In the genomic region with DNA sequence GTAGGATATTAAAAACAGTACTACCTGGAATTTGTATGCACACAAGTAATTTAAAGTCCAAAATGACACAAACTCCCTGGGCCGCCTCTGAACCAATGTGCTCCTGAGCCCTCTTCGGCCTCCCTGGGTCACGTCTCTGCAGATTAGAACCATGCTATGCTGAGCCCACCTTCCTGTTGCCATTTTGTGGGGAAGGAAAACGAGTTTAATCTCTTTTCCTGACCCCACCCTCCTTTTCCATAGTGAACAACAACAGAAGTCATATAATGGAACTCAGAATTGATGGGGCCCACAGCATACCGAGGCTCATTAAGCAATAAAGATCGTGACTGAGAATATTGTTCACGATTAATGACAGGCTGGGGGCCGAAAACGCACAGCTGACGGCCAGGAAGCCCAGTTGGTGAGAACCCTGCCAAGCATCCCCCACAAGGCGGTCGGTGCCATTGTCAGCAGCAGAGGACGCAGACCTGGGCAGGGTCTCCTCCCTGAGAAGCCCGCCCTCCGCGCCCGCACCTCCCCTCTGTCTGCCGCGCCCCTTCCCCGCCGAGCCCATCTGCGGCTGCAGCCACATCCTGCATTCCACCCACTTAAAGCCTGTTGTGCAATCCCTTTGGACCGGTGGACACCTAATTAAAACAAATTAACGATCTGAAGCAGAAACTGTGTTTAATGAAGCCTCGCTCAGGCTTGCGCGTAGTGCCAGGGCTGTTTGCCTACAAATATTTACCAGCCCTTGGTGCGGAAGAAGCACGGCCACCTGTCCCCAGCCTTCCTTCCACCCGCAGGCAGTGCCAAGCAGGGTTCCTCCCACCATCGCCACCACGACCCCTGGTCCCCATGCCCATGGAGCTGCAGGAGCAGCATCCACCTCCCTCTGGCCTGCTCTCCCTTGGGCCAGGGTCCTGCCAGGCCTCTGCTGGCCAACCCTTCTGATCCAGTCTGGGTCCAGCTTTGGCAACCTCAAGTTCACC, we compare ENCODE assay signal across 10 cellular contexts.
A peak's percentile ranks its signal among the peaks of the same experiment; 100 is the strongest.
DNase-seq lines count a peak whose midpoint lies in the region; ATAC-seq and TF ChIP-seq lines count a peak whose summit lies in the region.
"Had no signal": no experiment of that assay in that cellular context is flagged by ENCODE, and none has a peak within 500 bp of the region (broad histone marks: within the 10 kb centered on the region; RNA-seq: fewer than 3 reads in every experiment).

No MANE protein-coding gene starts in this region.

- no peak overlapping the region for H3K4me3 Mint-ChIP-seq in activated CD8-positive, alpha-beta memory T cell treated with anti-CD3 and anti-CD28 coated beads, Interleukin-2, amount 10 ng/mL, durations not matched to agents 7 days and 5 days
- peak overlapping the region; percentile 67 to 80 (median 73) for H3K4me3 Mint-ChIP-seq in immature natural killer cell
- H3K4me3 Mint-ChIP-seq in activated CD4-positive, alpha-beta T cell treated with anti-CD3 and anti-CD28 coated beads for 36 hours: no peak overlapping the region

- intact Hi-C loops in testis (cut with DNase I; ENCODE audit: low total_unique reads) (no loop called here), psoas muscle (cut with DNase I) (loop anchor here in 1 of 2 donors (5.0 kb wide), 1 partner anchor 45 kb away; no protein-coding TSS in a partner anchor)
- intact Hi-C loops in activated CD4-positive, alpha-beta T cell treated with anti-CD3 and anti-CD28 coated beads for 36 hours (cut with DNase I, micrococcal nuclease): no loop called here

- no peaks in the 10 kb centered on the region for H3K9me3 Mint-ChIP-seq in activated CD8-positive, alpha-beta memory T cell treated with anti-CD3 and anti-CD28 coated beads, Interleukin-2, amount 10 ng/mL, durations not matched to agents 7 days and 5 days (ENCODE audit: low read depth)
- H3K9me3 Mint-ChIP-seq in immature natural killer cell: no peaks in the 10 kb centered on the region
- H3K9me3 Mint-ChIP-seq in activated CD4-positive, alpha-beta T cell treated with anti-CD3 and anti-CD28 coated beads for 36 hours (ENCODE audit: low read depth): no peaks in the 10 kb centered on the region

- H3K9me3 ChIP-seq in testis (no peaks in the 10 kb centered on the region), psoas muscle (no peaks in the 10 kb centered on the region)
- H3K9me3 ChIP-seq: heart left ventricle had no signal

- peaks cover 12% of the 10 kb centered on the region for H3K4me1 Mint-ChIP-seq in activated CD8-positive, alpha-beta memory T cell treated with anti-CD3 and anti-CD28 coated beads, Interleukin-2, amount 10 ng/mL, durations not matched to agents 7 days and 5 days
- H3K4me1 Mint-ChIP-seq in immature natural killer cell: peaks cover 18 to 54% of the 10 kb centered on the region in 2 donors
- peaks cover 14% of the 10 kb centered on the region for H3K4me1 Mint-ChIP-seq in activated CD4-positive, alpha-beta T cell treated with anti-CD3 and anti-CD28 coated beads for 36 hours

- H3K36me3 ChIP-seq in testis (ENCODE audit: low read depth, missing control alignments): no peaks in the 10 kb centered on the region
- no peaks in the 10 kb centered on the region for H3K36me3 ChIP-seq in psoas muscle (ENCODE audit: insufficient read depth in 1 of 2, low read depth in 1 of 2)
- H3K36me3 ChIP-seq: cardiac muscle cell, heart left ventricle had no signal

- CTCF ChIA-PET in activated CD8-positive, alpha-beta memory T cell treated with anti-CD3 and anti-CD28 coated beads, Interleukin-2, amount 10 ng/mL, durations not matched to agents 7 days and 5 days (lab: Charles Lee): no interaction called here
- CTCF ChIA-PET in activated CD4-positive, alpha-beta T cell treated with anti-CD3 and anti-CD28 coated beads for 36 hours (lab: Charles Lee): no interaction called here

- TF ChIP-seq CTCF in testis (IDR thresholded peaks at IDR 0.05): no peak
- no peak for TF ChIP-seq CTCF in psoas muscle (IDR thresholded peaks at IDR 0.05)

- no peak for TF ChIP-seq POLR2A in testis (IDR thresholded peaks at IDR 0.05)

- POLR2A ChIA-PET in activated CD4-positive, alpha-beta T cell treated with anti-CD3 and anti-CD28 coated beads for 36 hours (lab: Charles Lee): no interaction called here

- DNase-seq in activated CD8-positive, alpha-beta memory T cell treated with anti-CD3 and anti-CD28 coated beads for 24 hours: peak; percentile 46
- DNase-seq in activated CD8-positive, alpha-beta memory T cell treated with anti-CD3 and anti-CD28 coated beads, Interleukin-2, amount 10 ng/mL, durations not matched to agents 7 days and 5 days: no peak
- DNase-seq in NOMO-1 treated with DMSO at 0.1 percent for 48 hours (lab: John Stamatoyannopoulos, UW; ENCODE audit: unreplicated experiment): peak; percentile 79
- peak; percentile 24 to 38 (median 30) for DNase-seq in immature natural killer cell
- DNase-seq in testis: peak; percentile 7
- DNase-seq in activated CD4-positive, alpha-beta T cell treated with anti-CD3 and anti-CD28 coated beads for 36 hours: no peak
- DNase-seq in SW 1271 (lab: John Stamatoyannopoulos, UW): no peak
- DNase-seq in psoas muscle: no peak

- H3K4me1 ChIP-seq in testis (no peaks in the 10 kb centered on the region), psoas muscle (peaks cover 16% of the 10 kb centered on the region)

- H3K27ac Mint-ChIP-seq in activated CD8-positive, alpha-beta memory T cell treated with anti-CD3 and anti-CD28 coated beads, Interleukin-2, amount 10 ng/mL, durations not matched to agents 7 days and 5 days: no peak overlapping the region
- peak overlapping the region in 1 of 6 donors; percentile 42 for H3K27ac Mint-ChIP-seq in immature natural killer cell
- no peak overlapping the region for H3K27ac Mint-ChIP-seq in activated CD4-positive, alpha-beta T cell treated with anti-CD3 and anti-CD28 coated beads for 36 hours

- no peak for ATAC-seq in activated CD8-positive, alpha-beta memory T cell treated with anti-CD3 and anti-CD28 coated beads, Interleukin-2, amount 10 ng/mL, durations not matched to agents 7 days and 5 days
- ATAC-seq in activated CD4-positive, alpha-beta T cell treated with anti-CD3 and anti-CD28 coated beads for 36 hours: no peak
- ATAC-seq in psoas muscle: no peak

- H3K27me3 ChIP-seq in testis (no peaks in the 10 kb centered on the region), psoas muscle (ENCODE audit: insufficient read depth in 3 of 3, low read length in 2 of 3) (no peaks in the 10 kb centered on the region)
- H3K27me3 ChIP-seq: cardiac muscle cell, heart left ventricle had no signal

- H3K36me3 Mint-ChIP-seq in activated CD8-positive, alpha-beta memory T cell treated with anti-CD3 and anti-CD28 coated beads, Interleukin-2, amount 10 ng/mL, durations not matched to agents 7 days and 5 days: no peaks in the 10 kb centered on the region
- H3K36me3 Mint-ChIP-seq in immature natural killer cell: no peaks in the 10 kb centered on the region
- H3K36me3 Mint-ChIP-seq in activated CD4-positive, alpha-beta T cell treated with anti-CD3 and anti-CD28 coated beads for 36 hours (ENCODE audit: low read depth): no peaks in the 10 kb centered on the region

- peaks cover 11% of the 10 kb centered on the region for H3K27me3 Mint-ChIP-seq in activated CD8-positive, alpha-beta memory T cell treated with anti-CD3 and anti-CD28 coated beads, Interleukin-2, amount 10 ng/mL, durations not matched to agents 7 days and 5 days
- peaks cover 3 to 6% (median 6%) of the 10 kb centered on the region in 3 donors for H3K27me3 Mint-ChIP-seq in immature natural killer cell (ENCODE audit: low read depth in 3 of 3)
- H3K27me3 Mint-ChIP-seq in activated CD4-positive, alpha-beta T cell treated with anti-CD3 and anti-CD28 coated beads for 36 hours: no peaks in the 10 kb centered on the region

- 77 to 78% methylated on average over 32 of the region's 32 CpGs for WGBS in testis, 2 donors
- WGBS in psoas muscle, 3 donors: 67 to 71% (median 68%) methylated on average over 30 to 32 of the region's 32 CpGs

- H3K27ac ChIP-seq in testis: no peak overlapping the region
- H3K27ac ChIP-seq in psoas muscle: no peak overlapping the region

- no peak overlapping the region for H3K4me3 ChIP-seq in testis
- H3K4me3 ChIP-seq in psoas muscle: no peak overlapping the region
- H3K4me3 ChIP-seq: cardiac muscle cell had no signal

Comparison
In these comparisons a context has a peak if more than half of its experiments do, and no peak if none do; other contexts are left out.
1. DNase-seq: peak in activated CD8-positive, alpha-beta memory T cell treated with anti-CD3 and anti-CD28 coated beads for 24 hours (single experiment), NOMO-1 treated with DMSO at 0.1 percent for 48 hours (single experiment), immature natural killer cell (3 of 3) and testis (single experiment); none in activated CD8-positive, alpha-beta memory T cell treated with anti-CD3 and anti-CD28 coated beads, Interleukin-2, amount 10 ng/mL, durations not matched to agents 7 days and 5 days (single experiment), activated CD4-positive, alpha-beta T cell treated with anti-CD3 and anti-CD28 coated beads for 36 hours (single experiment), SW 1271 (0 of 2) and psoas muscle (0 of 2).
2. H3K4me3 Mint-ChIP-seq: peak in immature natural killer cell (5 of 5); none in activated CD8-positive, alpha-beta memory T cell treated with anti-CD3 and anti-CD28 coated beads, Interleukin-2, amount 10 ng/mL, durations not matched to agents 7 days and 5 days (single experiment) and activated CD4-positive, alpha-beta T cell treated with anti-CD3 and anti-CD28 coated beads for 36 hours (single experiment).